In genomic region chr7:129611246-129612111, GRCh38 we compare ENCODE assay signal across 8 cellular contexts. TPM values are rescaled to one million over a fixed set of nuclear protein-coding genes. Genes with fewer than 3 reads are reported as not detected.
A peak's percentile ranks its signal among the peaks of the same experiment; 100 is the strongest.
DNase-seq lines count a peak whose midpoint lies in the region; ATAC-seq and TF ChIP-seq lines count a peak whose summit lies in the region.

Gene NRF1, plus strand, starts transcription at chr7:129611720. Its CDS starts 45,632 bp downstream, at chr7:129657352.

- H3K79me2 ChIP-seq in GM23248 (ENCODE audit: insufficient read depth): peaks cover 66% of the 10 kb centered on the region

- H3K9me3 ChIP-seq in GM23248 (ENCODE audit: low read depth): no peaks in the 10 kb centered on the region
- no peaks in the 10 kb centered on the region for H3K9me3 ChIP-seq in neuron (ENCODE audit: low read length)

- peak; percentile 90 for DNase-seq in ELF-1 (ENCODE audit: low read depth, low spot score)
- DNase-seq in GM23248: peak; percentile 95
- DNase-seq in LoVo (ENCODE audit: low spot score): peak; percentile 98
- peak; percentile 53 for DNase-seq in SHP77 treated with DMSO at 0.1 percent for 48 hours (lab: John Stamatoyannopoulos, UW)
- peak; percentile 90 for DNase-seq in activated gamma-delta T cell treated with Interleukin-2 at 50 U/mL for 16 hours
- DNase-seq in foreskin keratinocyte: peak; percentile 54 to 72
- DNase-seq in stromal cell of bone marrow (ENCODE audit: low read depth): peak; percentile 85

- H3K36me3 ChIP-seq in GM23248 (ENCODE audit: low read depth) (no peaks in the 10 kb centered on the region), neuron (ENCODE audit: insufficient read depth, low read length) (peaks cover 22% of the 10 kb centered on the region)

- ATAC-seq in foreskin keratinocyte: peak; percentile 87

- TF ChIP-seq CTCF in foreskin keratinocyte (conservative IDR thresholded peaks at IDR 0.05): peak; percentile 56

- no peaks in the 10 kb centered on the region for H3F3A ChIP-seq in GM23248 (ENCODE audit: insufficient read depth)

- H3K9me2 ChIP-seq in GM23248 (ENCODE audit: insufficient read depth): no peaks in the 10 kb centered on the region

- in situ Hi-C loops in GM23248 (cut with MboI): no loop called here

- H4K20me1 ChIP-seq in GM23248 (ENCODE audit: insufficient read depth): peaks cover 4% of the 10 kb centered on the region; the same call in 1 of the 2 replicates

- H2AFZ ChIP-seq in GM23248: peak within 1 kb of the TSS; percentile 91
- peak within 1 kb of the TSS; percentile 92 for H2AFZ ChIP-seq in neuron (ENCODE audit: low read depth, low read length)

- H3K4me2 ChIP-seq in GM23248 (ENCODE audit: unreplicated experiment): peak within 1 kb of the TSS; percentile 94

- peak within 1 kb of the TSS; percentile 91 for H3K9ac ChIP-seq in GM23248

- H3K4me3 ChIP-seq in GM23248 (peak within 1 kb of the TSS; percentile 97), neuron (ENCODE audit: low read length) (peak within 1 kb of the TSS; percentile 96)

- H3K27ac ChIP-seq in GM23248 (peak within 1 kb of the TSS; percentile 77), foreskin keratinocyte (peak within 1 kb of the TSS; percentile 83)

- 0 to 2% methylated on average over 55 to 78 of the region's 98 CpGs for WGBS in GM23248 (ENCODE audit: low coverage in 1 of 2, low lambda C conversion rate in 2 of 2, missing lambda C conversion rate in 2 of 2), 2 experiments

- H3K4me1 ChIP-seq in GM23248 (ENCODE audit: insufficient read depth): peaks cover 23% of the 10 kb centered on the region
- peaks cover 20% of the 10 kb centered on the region for H3K4me1 ChIP-seq in foreskin keratinocyte
- H3K4me1 ChIP-seq in neuron (ENCODE audit: insufficient read depth, low read length): peaks cover 28% of the 10 kb centered on the region

- no peaks in the 10 kb centered on the region for H3K27me3 ChIP-seq in GM23248 (replicated peaks; ENCODE audit: insufficient read depth)
- H3K27me3 ChIP-seq in foreskin keratinocyte: no peaks in the 10 kb centered on the region
- no peaks in the 10 kb centered on the region for H3K27me3 ChIP-seq in neuron (ENCODE audit: insufficient read depth, low read length)

RNA-seq across cellular contexts. Expression of gene NRF1, which starts in this region (rescaled TPM):
- total RNA-seq in GM23248 (2014; rRNA removed; shearing (Covaris generic)): 7.0 and 11.1 TPM in 2 replicates
- polyA plus RNA-seq in GM23248 (2016; fragmentation: Nextera tagmentation; extraction: Ambion mirVana): 2.5 and 3.5 TPM in 2 replicates
- 11.6 and 11.7 TPM in 2 replicates for total RNA-seq in foreskin keratinocyte
- polyA plus RNA-seq in foreskin keratinocyte: 4.8 and 6.4 TPM in 2 replicates

Comparison
In these comparisons a context has a peak if more than half of its experiments do, and no peak if none do; other contexts are left out.
1. Peak in every context shown above with its lines: DNase-seq, ATAC-seq, H3K4me3 ChIP-seq and H3K27ac ChIP-seq.